ENCODE assay signal across 13 cellular contexts in the genomic region with DNA sequence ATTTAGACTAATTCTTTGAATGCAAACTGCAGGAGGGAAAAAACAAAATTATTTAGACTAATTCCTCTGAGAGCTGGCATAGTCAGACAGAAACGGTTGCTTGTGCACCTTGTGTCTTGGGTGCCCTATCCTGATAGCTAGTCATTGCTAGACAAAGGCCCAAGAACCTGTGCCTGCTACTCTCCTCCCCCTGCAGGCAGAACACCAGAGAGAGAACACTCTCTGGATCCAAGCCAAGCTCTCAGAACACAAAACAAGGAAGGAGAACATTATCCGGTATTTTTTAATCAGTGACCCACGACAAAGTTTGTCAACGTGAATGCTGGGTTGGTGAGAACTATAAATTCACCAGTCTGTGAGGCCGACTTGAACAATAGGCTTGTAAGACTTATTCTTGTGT. TPM values are rescaled to one million over a fixed set of nuclear protein-coding genes. Genes with fewer than 3 reads are reported as not detected.
DNase-seq lines count a peak whose midpoint lies in the region; TF ChIP-seq lines count a peak whose summit lies in the region.
"Had no signal": no experiment of that assay in that cellular context is flagged by ENCODE, and none has a peak within 500 bp of the region (broad histone marks: within the 10 kb centered on the region; RNA-seq: fewer than 3 reads in every experiment).

No MANE protein-coding gene starts in this region.

- peak; percentile 57 for TF ChIP-seq CTCF in epithelial cell of esophagus (IDR thresholded peaks at IDR 0.05; ENCODE audit: insufficient read depth, low read depth, low read length, missing control alignments)

- H3K4me1 Mint-ChIP-seq in activated CD4-positive, alpha-beta T cell treated with anti-CD3 and anti-CD28 coated beads, Interleukin-2, amount 10 ng/mL, durations not matched to agents 24 days and 14 days, result no peaks in the 10 kb centered on the region
- H3K4me1 Mint-ChIP-seq: activated naive CD4-positive, alpha-beta T cell treated with anti-CD3 and anti-CD28 coated beads, Interleukin-2, amount 10 ng/mL, durations not matched to agents 7 days and 5 days had no signal

- no peak overlapping the region for H3K4me3 Mint-ChIP-seq in activated CD4-positive, alpha-beta T cell treated with anti-CD3 and anti-CD28 coated beads, Interleukin-2, amount 10 ng/mL, durations not matched to agents 24 days and 14 days
- H3K4me3 Mint-ChIP-seq: activated naive CD4-positive, alpha-beta T cell treated with anti-CD3 and anti-CD28 coated beads, Interleukin-2, amount 10 ng/mL, durations not matched to agents 7 days and 5 days had no signal

- H3K27ac Mint-ChIP-seq in activated CD4-positive, alpha-beta T cell treated with anti-CD3 and anti-CD28 coated beads, Interleukin-2, amount 10 ng/mL, durations not matched to agents 24 days and 14 days, result no peak overlapping the region
- H3K27ac Mint-ChIP-seq: activated naive CD4-positive, alpha-beta T cell treated with anti-CD3 and anti-CD28 coated beads, Interleukin-2, amount 10 ng/mL, durations not matched to agents 7 days and 5 days had no signal

- DNase-seq in Daoy (ENCODE audit: low read depth) (peak; percentile 9), NCI-H2227 (lab: John Stamatoyannopoulos, UW; ENCODE audit: unreplicated experiment) (peak; percentile 8), epithelial cell of esophagus (ENCODE audit: low read depth) (peak; percentile 60), mucosa of gallbladder (ENCODE audit: low spot score) (peak; percentile 66), NCI-H524 (lab: John Stamatoyannopoulos, UW) (no peak)
- DNase-seq in activated CD4-positive, alpha-beta T cell treated with anti-CD3 and anti-CD28 coated beads, Interleukin-2, amount 10 ng/mL, durations not matched to agents 24 days and 14 days, result no peak
- DNase-seq in activated CD4-positive, alpha-beta T cell treated with anti-CD3 and anti-CD28 coated beads for 4 hours, result no peak
- DNase-seq in activated CD4-positive, CD25-positive, alpha-beta regulatory T cell (lab: John Stamatoyannopoulos, UW), result no peak
- DNase-seq: activated naive CD4-positive, alpha-beta T cell treated with anti-CD3 and anti-CD28 coated beads, Interleukin-2, amount 10 ng/mL, durations not matched to agents 7 days and 5 days; EL; NCI-H146; psoas muscle; stimulated activated naive CD4-positive, alpha-beta T cell treated with Interleukin-2 at 50 U/mL for 16 hours had no signal

- intact Hi-C loops in activated CD4-positive, alpha-beta T cell treated with anti-CD3 and anti-CD28 coated beads, Interleukin-2, amount 10 ng/mL, durations not matched to agents 24 days and 14 days (cut with micrococcal nuclease), result no loop called here

- H3K27me3 Mint-ChIP-seq in activated CD4-positive, alpha-beta T cell treated with anti-CD3 and anti-CD28 coated beads, Interleukin-2, amount 10 ng/mL, durations not matched to agents 24 days and 14 days, result no peaks in the 10 kb centered on the region
- H3K27me3 Mint-ChIP-seq: activated naive CD4-positive, alpha-beta T cell treated with anti-CD3 and anti-CD28 coated beads, Interleukin-2, amount 10 ng/mL, durations not matched to agents 7 days and 5 days had no signal

- no peaks in the 10 kb centered on the region for H3K9me3 Mint-ChIP-seq in activated CD4-positive, alpha-beta T cell treated with anti-CD3 and anti-CD28 coated beads, Interleukin-2, amount 10 ng/mL, durations not matched to agents 24 days and 14 days
- H3K9me3 Mint-ChIP-seq: activated naive CD4-positive, alpha-beta T cell treated with anti-CD3 and anti-CD28 coated beads, Interleukin-2, amount 10 ng/mL, durations not matched to agents 7 days and 5 days had no signal

- no peak overlapping the region for H3K4me3 ChIP-seq in epithelial cell of esophagus (ENCODE audit: low read length)
- H3K4me3 ChIP-seq: psoas muscle had no signal

- no peaks in the 10 kb centered on the region for H3K36me3 Mint-ChIP-seq in activated CD4-positive, alpha-beta T cell treated with anti-CD3 and anti-CD28 coated beads, Interleukin-2, amount 10 ng/mL, durations not matched to agents 24 days and 14 days (ENCODE audit: low read depth)
- H3K36me3 Mint-ChIP-seq: activated naive CD4-positive, alpha-beta T cell treated with anti-CD3 and anti-CD28 coated beads, Interleukin-2, amount 10 ng/mL, durations not matched to agents 7 days and 5 days had no signal

RNA-seq across cellular contexts. Expression of gene PPP1R9A, which starts 18.9 kb away (rescaled TPM):
- 2.6 and 8.6 TPM in 2 replicates for total RNA-seq in Daoy (2014; rRNA removed; shearing (Covaris generic))
- total RNA-seq in mucosa of gallbladder, result 30.5 TPM
- not detected in 2 replicates for total RNA-seq in activated CD4-positive, alpha-beta T cell treated with anti-CD3 and anti-CD28 coated beads, Interleukin-2, amount 10 ng/mL, durations not matched to agents 24 days and 14 days

Comparison
In these comparisons a context has a peak if more than half of its experiments do, and no peak if none do; other contexts are left out.
1. DNase-seq: peak in Daoy (single experiment), NCI-H2227 (single experiment), epithelial cell of esophagus (single experiment) and mucosa of gallbladder (single experiment); none in activated CD4-positive, alpha-beta T cell treated with anti-CD3 and anti-CD28 coated beads, Interleukin-2, amount 10 ng/mL, durations not matched to agents 24 days and 14 days (single experiment), NCI-H524 (0 of 2), activated CD4-positive, alpha-beta T cell treated with anti-CD3 and anti-CD28 coated beads for 4 hours (0 of 2) and activated CD4-positive, CD25-positive, alpha-beta regulatory T cell (0 of 4).